1 cellular context compared by ENCODE assay signal in genomic region chr7:64946772-64947171, GRCh38.
TF ChIP-seq lines count a peak whose summit lies in the region.

No MANE protein-coding gene starts in this region.

TF ChIP-seq in HepG2, 621 proteins besides CTCF, POLR2A, EP300 and RAD21:
- peak; percentile 74 for TF ChIP-seq ZMYM3 (CRISPR knock-in tag; IDR thresholded peaks at IDR 0.05)
- no peak for TF ChIP-seq ZFP90 (CRISPR knock-in tag; IDR thresholded peaks at IDR 0.05; ENCODE audit: borderline replicate concordance)
- TF ChIP-seq ZBTB7A (CRISPR knock-in tag; IDR thresholded peaks at IDR 0.05), result peak; percentile 40; the same call in 1 of the 2 replicates
- 0 out of 2 replicates have a peak, but pooled peaks have one; percentile 26 for TF ChIP-seq BRD4 (CRISPR knock-in tag; IDR thresholded peaks at IDR 0.05)
- no peak for TF ChIP-seq GTF2F1 (IDR thresholded peaks at IDR 0.05; ENCODE audit: low read length)
- TF ChIP-seq KDM1A (CRISPR knock-in tag; IDR thresholded peaks at IDR 0.05), result 0 out of 2 replicates have a peak, but pooled peaks have one; percentile 16
- TF ChIP-seq HMGXB4 (CRISPR knock-in tag; IDR thresholded peaks at IDR 0.05; ENCODE audit: borderline replicate concordance in 1 of 2, low read depth in 1 of 2), result peak; percentile 73 to 75
- no peak for TF ChIP-seq KDM4B (CRISPR knock-in tag; IDR thresholded peaks at IDR 0.05)
- TF ChIP-seq KDM5B (CRISPR knock-in tag; IDR thresholded peaks at IDR 0.05; ENCODE audit: borderline replicate concordance), result 0 out of 2 replicates have a peak, but pooled peaks have one; percentile 14
- no peak for TF ChIP-seq IKZF5 (CRISPR knock-in tag; IDR thresholded peaks at IDR 0.05)
- no peak for TF ChIP-seq ZNF768 (CRISPR knock-in tag; IDR thresholded peaks at IDR 0.05)
- TF ChIP-seq NRL (CRISPR knock-in tag; IDR thresholded peaks at IDR 0.05; ENCODE audit: borderline replicate concordance), result 0 out of 2 replicates have a peak, but pooled peaks have one; percentile 47
- peak; percentile 98 for TF ChIP-seq ZNF770 (CRISPR knock-in tag; IDR thresholded peaks at IDR 0.05)
- TF ChIP-seq SALL2 (CRISPR knock-in tag; IDR thresholded peaks at IDR 0.05), result 0 out of 2 replicates have a peak, but pooled peaks have one; percentile 31
- TF ChIP-seq ZNF280B (CRISPR knock-in tag; IDR thresholded peaks at IDR 0.05; ENCODE audit: borderline replicate concordance), result peak; percentile 19; the same call in 1 of the 2 replicates
- TF ChIP-seq TCF7 (IDR thresholded peaks at IDR 0.05; ENCODE audit: low read depth), result no peak
- 0 out of 2 replicates have a peak, but pooled peaks have one; percentile 3 for TF ChIP-seq PATZ1 (CRISPR knock-in tag; IDR thresholded peaks at IDR 0.05)
- no peak for TF ChIP-seq FOXA1 (IDR thresholded peaks at IDR 0.05)
- TF ChIP-seq FOXA1 (CRISPR knock-in tag; IDR thresholded peaks at IDR 0.05), result no peak
- no peak for TF ChIP-seq ZBTB8A (CRISPR knock-in tag; IDR thresholded peaks at IDR 0.05; ENCODE audit: borderline replicate concordance, low read depth)
- TF ChIP-seq ZNF646 (CRISPR knock-in tag; IDR thresholded peaks at IDR 0.05), result peak; percentile 13
- TF ChIP-seq SMAD1 (CRISPR knock-in tag; IDR thresholded peaks at IDR 0.05; ENCODE audit: borderline replicate concordance, low read depth), result 0 out of 2 replicates have a peak, but pooled peaks have one; percentile 20
- TF ChIP-seq SMAD3 (CRISPR knock-in tag; IDR thresholded peaks at IDR 0.05), result 0 out of 2 replicates have a peak, but pooled peaks have one; percentile 29
- peak in 1 of 2 experiments; percentile 48; a peak in 1 of 4 replicates for TF ChIP-seq KLF16 (CRISPR knock-in tag; IDR thresholded peaks at IDR 0.05)
- TF ChIP-seq POGZ (CRISPR knock-in tag; IDR thresholded peaks at IDR 0.05), result peak; percentile 60; the same call in 1 of the 2 replicates
- no peak for TF ChIP-seq ZNF562 (CRISPR knock-in tag; IDR thresholded peaks at IDR 0.05; ENCODE audit: borderline replicate concordance)
- TF ChIP-seq SAP130 (CRISPR knock-in tag; IDR thresholded peaks at IDR 0.05; ENCODE audit: low read depth), result peak; percentile 7; the same call in 1 of the 2 replicates
- 0 out of 2 replicates have a peak, but pooled peaks have one; percentile 4 for TF ChIP-seq ELF3 (CRISPR knock-in tag; IDR thresholded peaks at IDR 0.05)
- TF ChIP-seq ZNF263 (CRISPR knock-in tag; IDR thresholded peaks at IDR 0.05), result peak; percentile 99
- TF ChIP-seq ZBTB7B (CRISPR knock-in tag; IDR thresholded peaks at IDR 0.05), result peak; percentile 78
- TF ChIP-seq MAX (IDR thresholded peaks at IDR 0.05), result no peak
- TF ChIP-seq REPIN1 (CRISPR knock-in tag; IDR thresholded peaks at IDR 0.05; ENCODE audit: borderline replicate concordance, low read depth), result peak; percentile 63; the same call in 1 of the 2 replicates
- TF ChIP-seq ZNF343 (CRISPR knock-in tag; IDR thresholded peaks at IDR 0.05), result 0 out of 2 replicates have a peak, but pooled peaks have one; percentile 3
- TF ChIP-seq ZNF580 (CRISPR knock-in tag; IDR thresholded peaks at IDR 0.05; ENCODE audit: borderline replicate concordance, low read depth), result peak; percentile 30; the same call in 1 of the 2 replicates
- no peak for TF ChIP-seq RORA (CRISPR knock-in tag; IDR thresholded peaks at IDR 0.05)
- no peak for TF ChIP-seq SIX4 (CRISPR knock-in tag; IDR thresholded peaks at IDR 0.05)
- peak; percentile 57 for TF ChIP-seq STAG1 (CRISPR knock-in tag; IDR thresholded peaks at IDR 0.05)
- 0 out of 2 replicates have a peak, but pooled peaks have one; percentile 17 for TF ChIP-seq ZSCAN21 (CRISPR knock-in tag; IDR thresholded peaks at IDR 0.05; ENCODE audit: borderline replicate concordance)
